In genomic region chr5:83720805-83721431, GRCh38 we compare ENCODE assay signal across 8 cellular contexts. TPM values are rescaled to one million over a fixed set of nuclear protein-coding genes. Genes with fewer than 3 reads are reported as not detected.
A peak's percentile ranks its signal among the peaks of the same experiment; 100 is the strongest.
DNase-seq lines count a peak whose midpoint lies in the region; ATAC-seq lines count a peak whose summit lies in the region.

TSS of gene HAPLN1 (minus strand) at chr5:83720855. CDS start at chr5:83673523, 47,332 bp downstream.

- H3K4me3 ChIP-seq in mucosa of rectum (ENCODE audit: low read length in 2 of 2) = peak within 1 kb of the TSS; percentile 60 to 72

- no peak for ATAC-seq in stimulated activated naive CD8-positive, alpha-beta T cell treated with anti-CD3 and anti-CD28 coated beads, Interleukin-15, Interleukin-2, amounts not matched to agents 100 U/mL and 50 U/mL, for 24 hours

- no peaks in the 10 kb centered on the region for H3K9me3 Mint-ChIP-seq in stimulated activated naive CD8-positive, alpha-beta T cell treated with anti-CD3 and anti-CD28 coated beads, Interleukin-15, Interleukin-2, amounts not matched to agents 100 ng/mL and 50 ng/mL, for 24 hours
- H3K9me3 Mint-ChIP-seq in activated naive CD4-positive, alpha-beta T cell treated with anti-CD3 and anti-CD28 coated beads for 36 hours = no peaks in the 10 kb centered on the region

- no peaks in the 10 kb centered on the region for H3K36me3 ChIP-seq in mucosa of rectum (ENCODE audit: control insufficient read depth in 2 of 2, insufficient read depth in 2 of 2, low read length in 2 of 2)

- no peaks in the 10 kb centered on the region for H3K36me3 Mint-ChIP-seq in stimulated activated naive CD8-positive, alpha-beta T cell treated with anti-CD3 and anti-CD28 coated beads, Interleukin-15, Interleukin-2, amounts not matched to agents 100 ng/mL and 50 ng/mL, for 24 hours (ENCODE audit: low read depth)
- no peaks in the 10 kb centered on the region for H3K36me3 Mint-ChIP-seq in activated naive CD4-positive, alpha-beta T cell treated with anti-CD3 and anti-CD28 coated beads for 36 hours (ENCODE audit: low read depth)

- H3K4me1 ChIP-seq in mucosa of rectum (ENCODE audit: control insufficient read depth in 2 of 2, insufficient read depth in 2 of 2, low read length in 2 of 2) = peaks cover 5 to 18% of the 10 kb centered on the region in 2 donors

- H3K27me3 Mint-ChIP-seq in stimulated activated naive CD8-positive, alpha-beta T cell treated with anti-CD3 and anti-CD28 coated beads, Interleukin-15, Interleukin-2, amounts not matched to agents 100 ng/mL and 50 ng/mL, for 24 hours = peaks cover 75% of the 10 kb centered on the region
- peaks cover 55% of the 10 kb centered on the region for H3K27me3 Mint-ChIP-seq in activated naive CD4-positive, alpha-beta T cell treated with anti-CD3 and anti-CD28 coated beads for 36 hours (ENCODE audit: low read depth)

- H3K27ac ChIP-seq in mucosa of rectum (ENCODE audit: low read depth in 2 of 2, low read length in 2 of 2) = peak within 1 kb of the TSS in 1 of 2 donors; percentile 65

- H3K27ac Mint-ChIP-seq in stimulated activated naive CD8-positive, alpha-beta T cell treated with anti-CD3 and anti-CD28 coated beads, Interleukin-15, Interleukin-2, amounts not matched to agents 100 ng/mL and 50 ng/mL, for 24 hours = no peak within 1 kb of the TSS
- H3K27ac Mint-ChIP-seq in activated naive CD4-positive, alpha-beta T cell treated with anti-CD3 and anti-CD28 coated beads for 36 hours = no peak within 1 kb of the TSS

- peaks cover 8% of the 10 kb centered on the region for H3K4me1 Mint-ChIP-seq in stimulated activated naive CD8-positive, alpha-beta T cell treated with anti-CD3 and anti-CD28 coated beads, Interleukin-15, Interleukin-2, amounts not matched to agents 100 ng/mL and 50 ng/mL, for 24 hours (ENCODE audit: low read depth)
- H3K4me1 Mint-ChIP-seq in activated naive CD4-positive, alpha-beta T cell treated with anti-CD3 and anti-CD28 coated beads for 36 hours (ENCODE audit: low read depth) = peaks cover 6% of the 10 kb centered on the region

- no peak for DNase-seq in stimulated activated naive CD8-positive, alpha-beta T cell treated with anti-CD3 and anti-CD28 coated beads, Interleukin-15, Interleukin-2, amounts not matched to agents 100 U/mL and 50 U/mL, for 24 hours
- DNase-seq in dermis blood vessel endothelial cell (peak; percentile 2), cerebellum (ENCODE audit: low spot score) (no peak), SW 1271 (lab: John Stamatoyannopoulos, UW) (no peak)
- DNase-seq in activated CD4-positive, CD25-positive, alpha-beta regulatory T cell (lab: John Stamatoyannopoulos, UW) = no peak
- no peak for DNase-seq in activated naive CD4-positive, alpha-beta T cell treated with anti-CD3 and anti-CD28 coated beads for 36 hours

- peak within 1 kb of the TSS; percentile 63 for H3K4me3 Mint-ChIP-seq in stimulated activated naive CD8-positive, alpha-beta T cell treated with anti-CD3 and anti-CD28 coated beads, Interleukin-15, Interleukin-2, amounts not matched to agents 100 ng/mL and 50 ng/mL, for 24 hours
- H3K4me3 Mint-ChIP-seq in activated naive CD4-positive, alpha-beta T cell treated with anti-CD3 and anti-CD28 coated beads for 36 hours = no peak within 1 kb of the TSS

- peak within 1 kb of the TSS in 1 of 2 donors; percentile 64 for H3K9ac ChIP-seq in mucosa of rectum (ENCODE audit: low read depth in 1 of 2, low read length in 2 of 2)

- H3K27me3 ChIP-seq in mucosa of rectum (ENCODE audit: control insufficient read depth in 2 of 2, insufficient read depth in 2 of 2, low read length in 2 of 2) = peaks cover 5 to 6% of the 10 kb centered on the region in 2 donors

- CTCF ChIA-PET in activated naive CD4-positive, alpha-beta T cell treated with anti-CD3 and anti-CD28 coated beads for 36 hours (lab: Charles Lee) = no interaction called here

- no peaks in the 10 kb centered on the region for H3K9me3 ChIP-seq in mucosa of rectum (ENCODE audit: control insufficient read depth in 2 of 2, low read length in 2 of 2)

- intact Hi-C loops in activated naive CD4-positive, alpha-beta T cell treated with anti-CD3 and anti-CD28 coated beads for 36 hours (cut with micrococcal nuclease) = no loop called here

RNA-seq across cellular contexts. Expression of gene HAPLN1, which starts in this region (rescaled TPM):
- under 0.01 TPM in 1 of 2 replicates, not detected in the other for total RNA-seq in dermis blood vessel endothelial cell
- total RNA-seq in cerebellum = 4.4 TPM
- total RNA-seq in activated naive CD4-positive, alpha-beta T cell treated with anti-CD3 and anti-CD28 coated beads for 36 hours = not detected

Comparison
In these comparisons a context has a peak if more than half of its experiments do, and no peak if none do; other contexts are left out.
1. Peak in DNase-seq in dermis blood vessel endothelial cell; RNA of the gene not detected or under 1 TPM.